2 cellular contexts compared by ENCODE assay signal in genomic region chr1:15856888-15857287, GRCh38.
TF ChIP-seq lines count a peak whose summit lies in the region.

No MANE protein-coding gene starts in this region.

TF ChIP-seq in WTC11, 78 proteins besides CTCF, POLR2A, EP300 and RAD21:
- TF ChIP-seq TEAD4 (CRISPR knock-in tag; IDR thresholded peaks at IDR 0.05) (no peak), FOXJ3 (CRISPR knock-in tag; IDR thresholded peaks at IDR 0.05; ENCODE audit: borderline replicate concordance) (no peak), RELA (CRISPR knock-in tag; IDR thresholded peaks at IDR 0.05; ENCODE audit: borderline replicate concordance) (no peak), MYBL2 (CRISPR knock-in tag; IDR thresholded peaks at IDR 0.05) (no peak), ELF4 (CRISPR knock-in tag; IDR thresholded peaks at IDR 0.05; ENCODE audit: low read depth) (no peak), HMGXB4 (CRISPR knock-in tag; IDR thresholded peaks at IDR 0.05) (no peak), OVOL2 (CRISPR knock-in tag; IDR thresholded peaks at IDR 0.05; ENCODE audit: borderline replicate concordance) (no peak), SP1 (CRISPR knock-in tag; conservative IDR thresholded peaks at IDR 0.05) (no peak), ZNF396 (CRISPR knock-in tag; IDR thresholded peaks at IDR 0.05; ENCODE audit: borderline replicate concordance) (no peak), NR2C2 (CRISPR knock-in tag; IDR thresholded peaks at IDR 0.05) (no peak), MAX (CRISPR knock-in tag; IDR thresholded peaks at IDR 0.05) (no peak), ATF6 (CRISPR knock-in tag; IDR thresholded peaks at IDR 0.05) (no peak), USF1 (CRISPR knock-in tag; IDR thresholded peaks at IDR 0.05) (no peak), GTF2I (CRISPR knock-in tag; conservative IDR thresholded peaks at IDR 0.05) (no peak), FOXP4 (CRISPR knock-in tag; IDR thresholded peaks at IDR 0.05) (no peak)

TF ChIP-seq in HepG2, 621 proteins besides CTCF, POLR2A, EP300 and RAD21:
- no peak for TF ChIP-seq ZNF557 (CRISPR knock-in tag; IDR thresholded peaks at IDR 0.05)
- no peak for TF ChIP-seq MLLT10 (CRISPR knock-in tag; IDR thresholded peaks at IDR 0.05)
- TF ChIP-seq ZBTB2 (CRISPR knock-in tag; IDR thresholded peaks at IDR 0.05; ENCODE audit: low read depth) = no peak
- no peak for TF ChIP-seq MXD3 (CRISPR knock-in tag; IDR thresholded peaks at IDR 0.05)
